Comparison of ENCODE assay signal across 16 cellular contexts in the genomic region with DNA sequence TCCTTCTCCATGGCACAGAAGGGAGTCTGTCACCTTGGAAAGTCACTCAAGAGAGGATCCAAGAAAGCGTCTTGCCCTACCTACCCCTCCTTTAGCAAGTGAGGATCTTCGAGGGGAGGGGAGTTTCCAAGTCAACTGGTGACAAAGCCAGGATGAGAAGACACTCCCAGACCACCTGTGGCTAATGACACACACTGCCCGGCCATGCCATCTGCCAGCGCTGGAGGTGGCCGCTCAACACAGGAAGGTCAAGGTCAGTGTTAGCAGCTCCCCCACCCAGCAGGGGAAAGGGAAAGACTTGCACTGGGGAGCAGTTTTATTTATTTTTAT. TPM values are rescaled to one million over a fixed set of nuclear protein-coding genes. Genes with fewer than 3 reads are reported as not detected.
DNase-seq lines count a peak whose midpoint lies in the region; ATAC-seq and TF ChIP-seq lines count a peak whose summit lies in the region.
"Had no signal": no experiment of that assay in that cellular context is flagged by ENCODE, and none has a peak within 500 bp of the region (broad histone marks: within the 10 kb centered on the region; RNA-seq: fewer than 3 reads in every experiment).

No MANE protein-coding gene starts in this region.

- peaks cover 45% of the 10 kb centered on the region for H3K4me1 Mint-ChIP-seq in brain
- H3K4me1 Mint-ChIP-seq in CD8-positive, alpha-beta T cell (ENCODE audit: low read depth): peaks cover 50% of the 10 kb centered on the region

- H3K27ac ChIP-seq in right cardiac atrium (ENCODE audit: low read length): peak overlapping the region; percentile 40
- peak overlapping the region; percentile 98 for H3K27ac ChIP-seq in muscle layer of colon (ENCODE audit: low read depth, low read length)
- no peak overlapping the region for H3K27ac ChIP-seq in OCI-LY7 (ENCODE audit: low read depth, low read length, poor library complexity, severe bottlenecking)
- no peak overlapping the region for H3K27ac ChIP-seq in CD8-positive, alpha-beta T cell (ENCODE audit: low read depth, low read length)
- H3K27ac ChIP-seq: C4-2B had no signal

- WGBS in right cardiac atrium: 60% methylated on average over 5 of the region's 5 CpGs

- no peaks in the 10 kb centered on the region for H3K36me3 Mint-ChIP-seq in brain
- H3K36me3 Mint-ChIP-seq in CD8-positive, alpha-beta T cell: peaks cover 25% of the 10 kb centered on the region

- intact Hi-C loops in right cardiac atrium (cut with DNase I) (loop anchor here in 1 of 4 donors (10.0 kb wide), 1 partner anchor 159 kb away; no protein-coding TSS in a partner anchor), Right ventricle myocardium superior (cut with DNase I) (no loop called here), OCI-LY7 (cut with micrococcal nuclease; ENCODE audit: unreplicated experiment) (no loop called here)
- intact Hi-C loops in CD8-positive, alpha-beta T cell (cut with DNase I, micrococcal nuclease): no loop called here

- TF ChIP-seq CTCF in brain (conservative IDR thresholded peaks at IDR 0.05): no peak
- no peak for TF ChIP-seq CTCF in OCI-LY7 (conservative IDR thresholded peaks at IDR 0.05; ENCODE audit: low read length)
- TF ChIP-seq CTCF in CD8-positive, alpha-beta T cell (IDR thresholded peaks at IDR 0.05): no peak

- H3K4me3 ChIP-seq in right cardiac atrium (ENCODE audit: low read length) (no peak overlapping the region), muscle layer of colon (ENCODE audit: low read depth in 1 of 2, low read length in 2 of 2) (no peak overlapping the region), OCI-LY7 (ENCODE audit: low read depth, low read length, poor library complexity, severe bottlenecking) (no peak overlapping the region)
- H3K4me3 ChIP-seq in CD8-positive, alpha-beta T cell (ENCODE audit: low read depth, low read length): no peak overlapping the region
- H3K4me3 ChIP-seq: coronary artery, lung had no signal

- peak overlapping the region in 4 of 5 experiments; percentile 63 to 96 (median 89) for H3K27ac Mint-ChIP-seq in brain
- H3K27ac Mint-ChIP-seq in CD8-positive, alpha-beta T cell: no peak overlapping the region

- no peak overlapping the region for H2AFZ ChIP-seq in OCI-LY7 (ENCODE audit: low read length)

- no peaks in the 10 kb centered on the region for H3K36me3 ChIP-seq in muscle layer of colon (ENCODE audit: insufficient read depth, low read length)
- H3K36me3 ChIP-seq in OCI-LY7 (ENCODE audit: insufficient read depth, low read length): no peaks in the 10 kb centered on the region
- H3K36me3 ChIP-seq in CD8-positive, alpha-beta T cell (ENCODE audit: insufficient read depth, low read length): no peaks in the 10 kb centered on the region

- no TSS peak for BruUV-seq in OCI-LY7 (replicated peaks; lab: Mats Ljungman, UMichigan)

- ATAC-seq in right cardiac atrium (no peak), Right ventricle myocardium superior (ENCODE audit: poor library complexity) (no peak)
- no peak for ATAC-seq in CD8-positive, alpha-beta T cell
- ATAC-seq: SK-N-SH treated with all-trans-retinoic acid at 6 μM for 48 hours had no signal

- H3K4me3 Mint-ChIP-seq in brain: peak overlapping the region in 2 of 5 experiments; percentile 33 to 39
- H3K4me3 Mint-ChIP-seq in CD8-positive, alpha-beta T cell: no peak overlapping the region

- H3K9me3 Mint-ChIP-seq in brain: peaks cover 0 to 4% (median 0%) of the 10 kb centered on the region in 5 experiments
- H3K9me3 Mint-ChIP-seq in CD8-positive, alpha-beta T cell: no peaks in the 10 kb centered on the region

- H3K4me1 ChIP-seq in right cardiac atrium (ENCODE audit: control insufficient read depth, insufficient read depth, low read length) (peaks cover 40% of the 10 kb centered on the region), muscle layer of colon (ENCODE audit: insufficient read depth, low read length) (peaks cover 91% of the 10 kb centered on the region), OCI-LY7 (ENCODE audit: insufficient read depth, low read length, poor library complexity, severe bottlenecking) (no peaks in the 10 kb centered on the region)
- H3K4me1 ChIP-seq in CD8-positive, alpha-beta T cell (ENCODE audit: insufficient read depth, low read length): peaks cover 35% of the 10 kb centered on the region

- H3K4me2 ChIP-seq in OCI-LY7 (ENCODE audit: low read length): no peak overlapping the region

- no peaks in the 10 kb centered on the region for H3K9me3 ChIP-seq in right cardiac atrium (ENCODE audit: control insufficient read depth, low read length)
- no peaks in the 10 kb centered on the region for H3K9me3 ChIP-seq in muscle layer of colon (ENCODE audit: low read length)
- H3K9me3 ChIP-seq in OCI-LY7 (ENCODE audit: low read length): no peaks in the 10 kb centered on the region
- H3K9me3 ChIP-seq in CD8-positive, alpha-beta T cell (ENCODE audit: low read length): no peaks in the 10 kb centered on the region

- POLR2A ChIA-PET in OCI-LY7 (lab: Charles Lee): no interaction called here
- POLR2A ChIA-PET in CD8-positive, alpha-beta T cell (lab: Charles Lee): no interaction called here

- H3K9me2 ChIP-seq in OCI-LY7 (ENCODE audit: insufficient read depth, low read length): no peaks in the 10 kb centered on the region

- no peaks in the 10 kb centered on the region for H3K79me2 ChIP-seq in OCI-LY7 (ENCODE audit: insufficient read depth, low read depth, low read length)

- peaks cover 6% of the 10 kb centered on the region for H3K27me3 Mint-ChIP-seq in brain
- H3K27me3 Mint-ChIP-seq in CD8-positive, alpha-beta T cell (ENCODE audit: low read depth): no peaks in the 10 kb centered on the region

- CTCF ChIA-PET in OCI-LY7 (lab: Charles Lee; ENCODE audit: unreplicated experiment): no interaction called here
- CTCF ChIA-PET in CD8-positive, alpha-beta T cell (lab: Charles Lee): interaction anchor here (2.5 kb wide), 1 partner anchor 21 kb away, joined by 9 read pairs; no protein-coding TSS in a partner anchor

- H3K27me3 ChIP-seq in right cardiac atrium (ENCODE audit: control insufficient read depth, insufficient read depth): no peaks in the 10 kb centered on the region
- no peaks in the 10 kb centered on the region for H3K27me3 ChIP-seq in muscle layer of colon (ENCODE audit: control insufficient read depth in 1 of 2, insufficient read depth in 2 of 2, low read length in 2 of 2)
- H3K27me3 ChIP-seq in CD8-positive, alpha-beta T cell (ENCODE audit: insufficient read depth, low read length): no peaks in the 10 kb centered on the region

- peak overlapping the region; percentile 18 for H3K9ac ChIP-seq in muscle layer of colon (ENCODE audit: low read length)

- DNase-seq in right cardiac atrium: no peak
- no peak for DNase-seq in Right ventricle myocardium superior
- no peak for DNase-seq in NCI-H510A treated with DMSO at 0.1 percent for 48 hours (lab: John Stamatoyannopoulos, UW)
- no peak for DNase-seq in OCI-LY7 (ENCODE audit: low spot score)
- no peak for DNase-seq in DMS53 (lab: John Stamatoyannopoulos, UW)
- DNase-seq in CD8-positive, alpha-beta T cell: no peak
- DNase-seq: activated CD4-positive, alpha-beta T cell treated with anti-CD3 and anti-CD28 coated beads for 4 hours; activated naive CD4-positive, alpha-beta T cell; NCI-H1105; NK-92 treated with Interleukin-12 subunit alpha and Interleukin-12 subunit beta, amount 100 ng/mL, for 24 hours had no signal

- H4K20me1 ChIP-seq in OCI-LY7 (ENCODE audit: insufficient read depth, low read length): no peaks in the 10 kb centered on the region

RNA-seq across cellular contexts. Expression of a gene that starts 41.3 kb away (rescaled TPM):
- 10 to 100 TPM; 18.1 to 34.0 (median 23.7) TPM for total RNA-seq in right cardiac atrium
- polyA plus RNA-seq in right cardiac atrium: 11.5 TPM
- 18.9 TPM for total RNA-seq in Right ventricle myocardium superior
- 1.3 TPM for polyA plus RNA-seq in brain (ENCODE audit: insufficient read depth, low read depth, low replicate concordance)
- 1.9 and 2.2 TPM in 2 replicates for total RNA-seq in OCI-LY7 (2014; rRNA removed; shearing (Covaris generic))
- total RNA-seq in OCI-LY7 (2022): 2.5 and 4.2 TPM in 2 replicates
- total RNA-seq in CD8-positive, alpha-beta T cell: 10 to 100 TPM; 11.2 to 11.6 TPM

Comparison
In these comparisons a context has a peak if more than half of its experiments do, and no peak if none do; other contexts are left out.
1. H3K27ac ChIP-seq: peak in right cardiac atrium (single experiment) and muscle layer of colon (single experiment); none in OCI-LY7 (single experiment) and CD8-positive, alpha-beta T cell (single experiment).